In the genomic region with DNA sequence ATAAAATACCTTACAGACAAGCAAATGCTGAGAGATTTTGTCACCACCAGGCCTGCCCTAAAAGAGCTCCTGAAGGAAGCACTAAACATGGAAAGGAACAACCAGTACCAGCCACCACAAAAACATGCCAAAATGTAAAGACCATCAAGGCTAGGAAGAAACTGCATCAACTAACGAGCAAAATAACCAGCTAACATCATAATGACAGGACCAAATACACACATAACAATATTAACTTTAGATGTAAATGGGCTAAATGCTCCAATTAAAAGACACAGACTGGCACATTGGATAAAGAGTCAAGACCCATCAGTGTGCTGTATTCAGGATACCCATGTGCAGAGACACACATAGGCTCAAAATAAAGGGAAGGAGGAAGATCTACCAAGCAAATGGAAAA, we compare ENCODE assay signal across 8 cellular contexts. TPM values are rescaled to one million over a fixed set of nuclear protein-coding genes. Genes with fewer than 3 reads are reported as not detected.
"Had no signal": no experiment of that assay in that cellular context is flagged by ENCODE, and none has a peak within 500 bp of the region (broad histone marks: within the 10 kb centered on the region; RNA-seq: fewer than 3 reads in every experiment).

No MANE protein-coding gene starts in this region.

RNA-seq across cellular contexts. Expression of a gene that starts 24.7 kb away (rescaled TPM):
- total RNA-seq: left lobe of liver; lower leg skin; lung microvascular endothelial cell; mononuclear cell; naive thymus-derived CD4-positive, alpha-beta T cell had no signal
- polyA plus RNA-seq: immature natural killer cell; keratinocyte; mammary epithelial cell; naive thymus-derived CD4-positive, alpha-beta T cell had no signal
